ENCODE assay signal across 8 cellular contexts in the genomic region with DNA sequence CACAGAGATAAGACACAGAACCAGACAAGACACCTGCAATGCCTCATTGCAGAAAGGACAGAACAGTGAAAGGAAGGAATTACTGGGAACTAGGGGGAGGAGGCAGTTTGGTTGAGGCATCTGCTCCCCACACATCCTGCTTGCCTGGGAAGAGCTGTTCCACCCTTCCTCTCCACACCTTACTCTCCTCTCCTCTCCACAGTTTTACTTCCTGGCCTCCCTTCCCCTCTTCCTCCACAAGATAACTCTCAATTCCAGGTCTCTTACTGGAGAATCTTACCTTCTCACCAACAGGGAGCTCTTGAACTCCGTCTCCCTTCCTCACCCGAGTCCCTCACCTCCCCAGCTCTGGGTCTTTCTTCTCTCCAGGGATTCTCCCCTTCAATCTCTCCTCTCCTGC. TPM values are rescaled to one million over a fixed set of nuclear protein-coding genes. Genes with fewer than 3 reads are reported as not detected.
DNase-seq lines count a peak whose midpoint lies in the region; ATAC-seq and TF ChIP-seq lines count a peak whose summit lies in the region.
"Had no signal": no experiment of that assay in that cellular context is flagged by ENCODE, and none has a peak within 500 bp of the region (broad histone marks: within the 10 kb centered on the region; RNA-seq: fewer than 3 reads in every experiment).

No MANE protein-coding gene starts in this region.

- H3K27me3 ChIP-seq in CD4-positive, CD25-positive, alpha-beta regulatory T cell (ENCODE audit: control insufficient read depth, insufficient read depth, low read length) = no peaks in the 10 kb centered on the region
- no peaks in the 10 kb centered on the region for H3K27me3 ChIP-seq in lower lobe of right lung (ENCODE audit: low read depth)

- POLR2A ChIA-PET in WTC11 (lab: Charles Lee) = no interaction called here

- H3K27me3 Mint-ChIP-seq in CD4-positive, CD25-positive, alpha-beta regulatory T cell = no peaks in the 10 kb centered on the region
- H3K27me3 Mint-ChIP-seq in WTC11 (ENCODE audit: low read depth) = no peaks in the 10 kb centered on the region

- no peaks in the 10 kb centered on the region for H3K9me3 ChIP-seq in CD4-positive, CD25-positive, alpha-beta regulatory T cell (ENCODE audit: control insufficient read depth in 2 of 2, low read length in 2 of 2)
- H3K9me3 ChIP-seq in lower lobe of right lung = no peaks in the 10 kb centered on the region

- peaks cover 28% of the 10 kb centered on the region for H3K36me3 Mint-ChIP-seq in CD4-positive, CD25-positive, alpha-beta regulatory T cell
- H3K36me3 Mint-ChIP-seq in WTC11 = peaks cover 39% of the 10 kb centered on the region

- peak overlapping the region; percentile 80 for H3K27ac ChIP-seq in CD4-positive, CD25-positive, alpha-beta regulatory T cell (ENCODE audit: insufficient read depth, low read length, poor library complexity, severe bottlenecking)
- H3K27ac ChIP-seq in lower lobe of right lung = peak overlapping the region; percentile 95

- H3K27ac Mint-ChIP-seq in CD4-positive, CD25-positive, alpha-beta regulatory T cell = peak overlapping the region; percentile 5 to 96 (median 81)
- no peak overlapping the region; the same call in 1 of the 2 replicates for H3K27ac Mint-ChIP-seq in WTC11

- H3K4me1 ChIP-seq in CD4-positive, CD25-positive, alpha-beta regulatory T cell (ENCODE audit: control insufficient read depth, insufficient read depth, low read length, poor library complexity, severe bottlenecking) = peaks cover 28% of the 10 kb centered on the region
- H3K4me1 ChIP-seq in lower lobe of right lung = peaks cover 35% of the 10 kb centered on the region

- H3K4me1 Mint-ChIP-seq in CD4-positive, CD25-positive, alpha-beta regulatory T cell = peaks cover 6 to 46% (median 22%) of the 10 kb centered on the region in 4 donors
- H3K4me1 Mint-ChIP-seq in WTC11 = peaks cover 36% of the 10 kb centered on the region

- CTCF ChIA-PET in WTC11 (lab: Charles Lee) = no interaction called here

- intact Hi-C loops in lower lobe of right lung (cut with DNase I) = no loop called here

- H3K4me3 Mint-ChIP-seq in CD4-positive, CD25-positive, alpha-beta regulatory T cell = peak overlapping the region; percentile 79 to 94 (median 90)
- H3K4me3 Mint-ChIP-seq in WTC11 = peak overlapping the region; percentile 81

- no peak for DNase-seq in CD4-positive, CD25-positive, alpha-beta regulatory T cell
- DNase-seq in WTC11 (ENCODE audit: low spot score) (no peak), lower lobe of right lung (no peak), cortex of kidney (lab: John Stamatoyannopoulos, UW) (no peak), T1000 (lab: John Stamatoyannopoulos, UW) (no peak), NCI-H2081 (lab: John Stamatoyannopoulos, UW) (no peak)
- DNase-seq: NCI-H1436 treated with DMSO at 0.1 percent for 48 hours had no signal

- ATAC-seq in CD4-positive, CD25-positive, alpha-beta regulatory T cell (ENCODE audit: low read depth in 2 of 2) = no peak
- ATAC-seq in WTC11 (no peak), lower lobe of right lung (no peak)

- peaks cover 39% of the 10 kb centered on the region for H3K36me3 ChIP-seq in CD4-positive, CD25-positive, alpha-beta regulatory T cell (ENCODE audit: control insufficient read depth, insufficient read depth, low read length)
- peaks cover 49% of the 10 kb centered on the region for H3K36me3 ChIP-seq in lower lobe of right lung

- no peak overlapping the region for H3K4me3 ChIP-seq in CD4-positive, CD25-positive, alpha-beta regulatory T cell (ENCODE audit: low read depth, low read length)
- H3K4me3 ChIP-seq in lower lobe of right lung = peak overlapping the region; percentile 87

- TF ChIP-seq CTCF in WTC11 (IDR thresholded peaks at IDR 0.05) (no peak), lower lobe of right lung (IDR thresholded peaks at IDR 0.05) (no peak)

- H3K9me3 Mint-ChIP-seq in CD4-positive, CD25-positive, alpha-beta regulatory T cell = no peaks in the 10 kb centered on the region
- H3K9me3 Mint-ChIP-seq in WTC11 = no peaks in the 10 kb centered on the region

TF ChIP-seq in WTC11, 78 proteins besides CTCF, POLR2A, EP300 and RAD21:
- TF ChIP-seq, protein P1, sequence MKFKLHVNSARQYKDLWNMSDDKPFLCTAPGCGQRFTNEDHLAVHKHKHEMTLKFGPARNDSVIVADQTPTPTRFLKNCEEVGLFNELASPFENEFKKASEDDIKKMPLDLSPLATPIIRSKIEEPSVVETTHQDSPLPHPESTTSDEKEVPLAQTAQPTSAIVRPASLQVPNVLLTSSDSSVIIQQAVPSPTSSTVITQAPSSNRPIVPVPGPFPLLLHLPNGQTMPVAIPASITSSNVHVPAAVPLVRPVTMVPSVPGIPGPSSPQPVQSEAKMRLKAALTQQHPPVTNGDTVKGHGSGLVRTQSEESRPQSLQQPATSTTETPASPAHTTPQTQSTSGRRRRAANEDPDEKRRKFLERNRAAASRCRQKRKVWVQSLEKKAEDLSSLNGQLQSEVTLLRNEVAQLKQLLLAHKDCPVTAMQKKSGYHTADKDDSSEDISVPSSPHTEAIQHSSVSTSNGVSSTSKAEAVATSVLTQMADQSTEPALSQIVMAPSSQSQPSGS (CRISPR knock-in tag; IDR thresholded peaks at IDR 0.05; ENCODE audit: borderline replicate concordance, low read depth) = no peak
TF ChIP-seq in WTC11: peak in this region for 0.

RNA-seq across cellular contexts. Expression of a gene that starts 2.1 kb away (rescaled TPM):
- total RNA-seq in CD4-positive, CD25-positive, alpha-beta regulatory T cell = 37.1 TPM
- 100 to 1,000 TPM in 1 of 4 donors, 10 to 100 TPM in 3; 74.5 to 114 (median 77.7) TPM for polyA plus RNA-seq in CD4-positive, CD25-positive, alpha-beta regulatory T cell
- 22.6 to 26.6 TPM (median 24.1 TPM) in 3 replicates for total RNA-seq in WTC11 (2021)
- 99.8 TPM for total RNA-seq in lower lobe of right lung

RNA-seq across cellular contexts. Expression of a gene that starts 6.9 kb away (rescaled TPM):
- total RNA-seq in CD4-positive, CD25-positive, alpha-beta regulatory T cell = 1.2 TPM
- polyA plus RNA-seq in CD4-positive, CD25-positive, alpha-beta regulatory T cell = 1 to 10 TPM; 4.2 to 7.5 (median 5.8) TPM
- total RNA-seq in WTC11 (2021) (246 to 280 TPM (median 265 TPM) in 3 replicates), lower lobe of right lung (2.4 TPM)

RNA-seq across cellular contexts. Expression of a gene that starts 23.9 kb away (rescaled TPM):
- total RNA-seq in CD4-positive, CD25-positive, alpha-beta regulatory T cell = 18.4 TPM
- polyA plus RNA-seq in CD4-positive, CD25-positive, alpha-beta regulatory T cell = 10 to 100 TPM; 41.8 to 51.3 (median 48.4) TPM
- total RNA-seq in WTC11 (2021) = 17.7 to 19.5 TPM (median 18.0 TPM) in 3 replicates
- total RNA-seq in lower lobe of right lung = 35.4 TPM

RNA-seq across cellular contexts. Expression of a gene that starts 24.0 kb away (rescaled TPM):
- total RNA-seq in CD4-positive, CD25-positive, alpha-beta regulatory T cell = 107 TPM
- 1 to 10 TPM; 1.5 to 4.6 (median 3.5) TPM for polyA plus RNA-seq in CD4-positive, CD25-positive, alpha-beta regulatory T cell
- 20.2 to 28.4 TPM (median 21.5 TPM) in 3 replicates for total RNA-seq in WTC11 (2021)
- 71.5 TPM for total RNA-seq in lower lobe of right lung

RNA-seq across cellular contexts. Expression of a gene that starts 28.1 kb away (rescaled TPM):
- 2.2 TPM for total RNA-seq in CD4-positive, CD25-positive, alpha-beta regulatory T cell
- not detected for polyA plus RNA-seq in CD4-positive, CD25-positive, alpha-beta regulatory T cell
- total RNA-seq in WTC11 (2021) (0.15 to 0.44 TPM (median 0.21 TPM) in 3 replicates), lower lobe of right lung (0.65 TPM)
- total RNA-seq: activated CD8-positive, alpha-beta memory T cell treated with anti-CD3 and anti-CD28 coated beads for 36 hours had no signal

Comparison
In these comparisons a context has a peak if more than half of its experiments do, and no peak if none do; other contexts are left out.
1. RNA of a gene that starts 6.9 kb away (total RNA-seq): 246 to 280 TPM in WTC11; 2.4 TPM in lower lobe of right lung (single experiment) and 1.2 TPM in CD4-positive, CD25-positive, alpha-beta regulatory T cell (single experiment); every median in the first group is over 10 times any median in the second.